8 cellular contexts compared by ENCODE assay signal in the genomic region with DNA sequence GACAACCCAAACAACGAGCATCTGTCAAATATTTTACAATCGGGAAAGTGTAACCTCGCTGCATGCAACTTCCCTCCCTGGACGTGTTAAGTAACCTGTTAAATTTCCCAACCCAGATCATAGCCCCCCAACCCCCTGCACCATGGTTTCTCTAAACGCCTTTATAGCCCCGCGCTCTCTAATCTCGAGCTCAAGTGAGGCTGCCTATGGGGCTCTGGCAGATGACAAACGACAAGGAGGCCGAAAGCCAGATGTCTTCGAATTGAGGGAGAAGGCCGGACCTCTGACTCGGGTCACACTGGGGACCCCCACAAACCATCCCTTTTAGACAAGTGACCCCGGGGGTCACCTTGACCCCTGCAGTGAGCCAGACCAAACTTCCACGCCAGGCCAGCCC. TPM values are rescaled to one million over a fixed set of nuclear protein-coding genes. Genes with fewer than 3 reads are reported as not detected.
A peak's percentile ranks its signal among the peaks of the same experiment; 100 is the strongest.
DNase-seq lines count a peak whose midpoint lies in the region; ATAC-seq and TF ChIP-seq lines count a peak whose summit lies in the region.

No MANE protein-coding gene starts in this region.

- no peaks in the 10 kb centered on the region for H3K9me3 ChIP-seq in mammary epithelial cell (replicated peaks; ENCODE audit: insufficient read depth, low read length)

- H3K4me2 ChIP-seq in mammary epithelial cell (ENCODE audit: insufficient read depth, low read depth, low read length): peak overlapping the region; percentile 95

- H3K4me1 ChIP-seq in mammary epithelial cell (ENCODE audit: insufficient read depth, low read length): peaks cover 4% of the 10 kb centered on the region
- H3K4me1 ChIP-seq in urinary bladder (ENCODE audit: insufficient read depth): no peaks in the 10 kb centered on the region

- CTCF ChIA-PET in mammary epithelial cell (lab: Charles Lee; ENCODE audit: low non-redundant PET): no interaction called here

- peaks cover 53% of the 10 kb centered on the region for H3K4me1 Mint-ChIP-seq in activated naive CD4-positive, alpha-beta T cell treated with anti-CD3 and anti-CD28 coated beads, Interleukin-2, amount 50 U/mL, for 24 hours
- peaks cover 32% of the 10 kb centered on the region for H3K4me1 Mint-ChIP-seq in memory B cell

- peaks cover 55% of the 10 kb centered on the region for H3K79me2 ChIP-seq in mammary epithelial cell (ENCODE audit: insufficient read depth, low read length)

- peak overlapping the region; percentile 95 for H3K4me3 Mint-ChIP-seq in activated naive CD4-positive, alpha-beta T cell treated with anti-CD3 and anti-CD28 coated beads, Interleukin-2, amount 50 U/mL, for 24 hours
- H3K4me3 Mint-ChIP-seq in memory B cell: peak overlapping the region; percentile 92

- H3K27me3 ChIP-seq in mammary epithelial cell (ENCODE audit: insufficient read depth, low read length): no peaks in the 10 kb centered on the region

- H3K4me3 ChIP-seq in mammary epithelial cell (replicated peaks in 1 of 3; ENCODE audit: insufficient read depth in 1 of 3, low read depth in 2 of 3, low read length in 3 of 3) (peak overlapping the region; percentile 79 to 99 (median 95)), urinary bladder (ENCODE audit: low read depth, low read length) (peak overlapping the region; percentile 89)

- H3K9ac ChIP-seq in mammary epithelial cell (ENCODE audit: insufficient read depth, low read length): peak overlapping the region; percentile 98

- in situ Hi-C loops in mammary epithelial cell (cut with MboI; ENCODE audit: low sequenced_read_pairs in 2 of 2): no loop called here

- H3K36me3 Mint-ChIP-seq in activated naive CD4-positive, alpha-beta T cell treated with anti-CD3 and anti-CD28 coated beads, Interleukin-2, amount 50 U/mL, for 24 hours: peaks cover 5% of the 10 kb centered on the region
- H3K36me3 Mint-ChIP-seq in memory B cell: peaks cover 4% of the 10 kb centered on the region

- H3K27ac ChIP-seq in mammary epithelial cell (ENCODE audit: insufficient read depth, low read depth, low read length): peak overlapping the region; percentile 94
- peak overlapping the region; percentile 61 for H3K27ac ChIP-seq in urinary bladder (ENCODE audit: low read depth)

- H3K9me3 Mint-ChIP-seq in activated naive CD4-positive, alpha-beta T cell treated with anti-CD3 and anti-CD28 coated beads, Interleukin-2, amount 50 U/mL, for 24 hours: no peaks in the 10 kb centered on the region
- H3K9me3 Mint-ChIP-seq in memory B cell: no peaks in the 10 kb centered on the region

- H3K27ac Mint-ChIP-seq in activated naive CD4-positive, alpha-beta T cell treated with anti-CD3 and anti-CD28 coated beads, Interleukin-2, amount 50 U/mL, for 24 hours: peak overlapping the region; percentile 99
- H3K27ac Mint-ChIP-seq in memory B cell: peak overlapping the region; percentile 96

- no peaks in the 10 kb centered on the region for H4K20me1 ChIP-seq in mammary epithelial cell (ENCODE audit: insufficient read depth, low read length)

- H2AFZ ChIP-seq in mammary epithelial cell (ENCODE audit: low read depth, low read length): peak overlapping the region; percentile 97

- dilution Hi-C loops in mammary epithelial cell (cut with HindIII; ENCODE audit: low sequenced_read_pairs): no loop called here

- no peaks in the 10 kb centered on the region for H3K36me3 ChIP-seq in mammary epithelial cell (ENCODE audit: insufficient read depth, low read length)
- no peaks in the 10 kb centered on the region for H3K36me3 ChIP-seq in urinary bladder (ENCODE audit: insufficient read depth)

- H3K27me3 Mint-ChIP-seq in activated naive CD4-positive, alpha-beta T cell treated with anti-CD3 and anti-CD28 coated beads, Interleukin-2, amount 50 U/mL, for 24 hours: no peaks in the 10 kb centered on the region
- H3K27me3 Mint-ChIP-seq in memory B cell: peaks cover 3% of the 10 kb centered on the region

- intact Hi-C loops in mammary epithelial cell (cut with micrococcal nuclease): loop anchor here (2.0 kb wide), 2 partner anchors 18 to 134 kb away; no protein-coding TSS in a partner anchor

- no peak for TF ChIP-seq CTCF in mammary epithelial cell (conservative IDR thresholded peaks at IDR 0.05 in 1 of 2, IDR thresholded peaks at IDR 0.05 in 1 of 2; ENCODE audit: extremely low read depth in 1 of 2, insufficient read depth in 1 of 2, low read depth in 1 of 2, low read length in 2 of 2)

- 0% methylated on average over 15 of the region's 15 CpGs for WGBS in mammary epithelial cell (ENCODE audit: low coverage, missing lambda C conversion rate)
- under 1% methylated on average over 15 of the region's 15 CpGs for WGBS in urinary bladder

- ATAC-seq in memory B cell (ENCODE audit: low read depth): no peak
- ATAC-seq in GM19452 (IDR thresholded peaks at IDR 0.05; ENCODE audit: unreplicated experiment): no peak

- DNase-seq in activated naive CD4-positive, alpha-beta T cell (lab: John Stamatoyannopoulos, UW): no peak
- DNase-seq in mammary epithelial cell (no peak), memory B cell (ENCODE audit: low spot score in 2 of 2) (no peak), SIG-M5 treated with dmso at 0.1 percent for 504 hours (lab: John Stamatoyannopoulos, UW; ENCODE audit: unreplicated experiment) (no peak), Kasumi-1 (lab: John Stamatoyannopoulos, UW) (no peak)

- no TSS peak for BruUV-seq in mammary epithelial cell (replicated peaks; lab: Mats Ljungman, UMichigan)

RNA-seq across cellular contexts. Expression of gene COX7A2L, which starts 0.5 kb away (rescaled TPM):
- total RNA-seq in mammary epithelial cell: 100 to 1,000 TPM; 129 to 238 TPM
- 102 TPM for polyA plus RNA-seq in mammary epithelial cell
- 109 TPM for polyA minus RNA-seq in mammary epithelial cell
- total RNA-seq in urinary bladder: 103 TPM
- 114 TPM for polyA plus RNA-seq in urinary bladder
